19 cellular contexts compared by ENCODE assay signal in genomic region chr14:81480741-81481140, GRCh38. TPM values are rescaled to one million over a fixed set of nuclear protein-coding genes. Genes with fewer than 3 reads are reported as not detected.
A peak's percentile ranks its signal among the peaks of the same experiment; 100 is the strongest.
DNase-seq lines count a peak whose midpoint lies in the region; ATAC-seq and TF ChIP-seq lines count a peak whose summit lies in the region.
"Had no signal": no experiment of that assay in that cellular context is flagged by ENCODE, and none has a peak within 500 bp of the region (broad histone marks: within the 10 kb centered on the region; RNA-seq: fewer than 3 reads in every experiment).

No MANE protein-coding gene starts in this region.

- no peak overlapping the region for H3K4me3 ChIP-seq in CD8-positive, alpha-beta memory T cell (ENCODE audit: low read length)
- no peak overlapping the region for H3K4me3 ChIP-seq in Peyer's patch
- H3K4me3 ChIP-seq: SJSA1 had no signal

- no peak for TF ChIP-seq CTCF in chondrocyte (IDR thresholded peaks at IDR 0.05)
- no peak for TF ChIP-seq CTCF in Peyer's patch (IDR thresholded peaks at IDR 0.05)
- TF ChIP-seq CTCF in WTC11 (IDR thresholded peaks at IDR 0.05), result no peak

- H3K27ac Mint-ChIP-seq in activated CD4-positive, alpha-beta memory T cell treated with anti-CD3 and anti-CD28 coated beads, Interleukin-2, amount 10 ng/mL, durations not matched to agents 7 days and 5 days, result no peak overlapping the region
- H3K27ac Mint-ChIP-seq in activated CD4-positive, alpha-beta memory T cell treated with anti-CD3 and anti-CD28 coated beads for 36 hours, result no peak overlapping the region
- H3K27ac Mint-ChIP-seq in CD8-positive, alpha-beta memory T cell, result peak overlapping the region in 7 of 8 donors; percentile 13 to 65 (median 60)
- H3K27ac Mint-ChIP-seq in activated CD8-positive, alpha-beta T cell treated with anti-CD3 and anti-CD28 coated beads, Interleukin-2, amount 10 ng/mL, durations not matched to agents 7 days and 5 days, result no peak overlapping the region
- H3K27ac Mint-ChIP-seq in natural killer cell treated with Interleukin-12 subunit alpha and Interleukin-12 subunit beta and Interleukin-15 and Interleukin-18, amount 100 ng/mL, for 72 hours, result peak overlapping the region in 1 of 2 donors; percentile 56
- H3K27ac Mint-ChIP-seq in chondrocyte (ENCODE audit: unreplicated experiment), result no peak overlapping the region
- H3K27ac Mint-ChIP-seq in WTC11, result no peak overlapping the region

- peaks cover 27% of the 10 kb centered on the region for H3K36me3 ChIP-seq in CD8-positive, alpha-beta memory T cell (ENCODE audit: insufficient read depth, low read length)
- H3K36me3 ChIP-seq in Peyer's patch, result peaks cover 0 to 86% (median 8%) of the 10 kb centered on the region in 3 donors

- no peak for TF ChIP-seq POLR2A in Peyer's patch (IDR thresholded peaks at IDR 0.05)

- POLR2A ChIA-PET in activated CD4-positive, alpha-beta memory T cell treated with anti-CD3 and anti-CD28 coated beads, Interleukin-2, amount 10 ng/mL, durations not matched to agents 7 days and 5 days (lab: Charles Lee), result no interaction called here
- POLR2A ChIA-PET in activated CD4-positive, alpha-beta memory T cell treated with anti-CD3 and anti-CD28 coated beads for 36 hours (lab: Charles Lee), result no interaction called here
- POLR2A ChIA-PET in CD8-positive, alpha-beta memory T cell (lab: Charles Lee), result no interaction called here
- POLR2A ChIA-PET in activated CD8-positive, alpha-beta T cell treated with anti-CD3 and anti-CD28 coated beads, Interleukin-2, amount 10 ng/mL, durations not matched to agents 7 days and 5 days (lab: Charles Lee), result no interaction called here
- POLR2A ChIA-PET in WTC11 (lab: Charles Lee), result no interaction called here

- peak; percentile 28 for DNase-seq in activated CD4-positive, alpha-beta memory T cell treated with anti-CD3 and anti-CD28 coated beads, Interleukin-2, amount 10 ng/mL, durations not matched to agents 7 days and 5 days
- DNase-seq in activated CD4-positive, alpha-beta memory T cell treated with anti-CD3 and anti-CD28 coated beads for 36 hours, result no peak
- peak in 2 of 5 donors; percentile 21 to 48 for DNase-seq in CD8-positive, alpha-beta memory T cell
- DNase-seq in activated CD8-positive, alpha-beta T cell treated with anti-CD3 and anti-CD28 coated beads, Interleukin-2, amount 10 ng/mL, durations not matched to agents 7 days and 5 days, result no peak
- DNase-seq in natural killer cell treated with Interleukin-12 subunit alpha and Interleukin-12 subunit beta and Interleukin-15 and Interleukin-18, amount 100 ng/mL, for 72 hours (ENCODE audit: low spot score), result no peak
- DNase-seq in chondrocyte (ENCODE audit: low spot score) (no peak), Peyer's patch (no peak), WTC11 (ENCODE audit: low spot score) (no peak)
- DNase-seq: AML-193, C1 segment of cervical spinal cord, DMS53, GDM1, KG1, NCI-H1105 treated with DMSO at 0.1 percent for 48 hours, NCI-H187, NCI-H2227 treated with DMSO at 0.1 percent for 48 hours, NCI-H510A had no signal

- CTCF ChIA-PET in activated CD4-positive, alpha-beta memory T cell treated with anti-CD3 and anti-CD28 coated beads, Interleukin-2, amount 10 ng/mL, durations not matched to agents 7 days and 5 days (lab: Charles Lee), result no interaction called here
- CTCF ChIA-PET in activated CD4-positive, alpha-beta memory T cell treated with anti-CD3 and anti-CD28 coated beads for 36 hours (lab: Charles Lee), result no interaction called here
- CTCF ChIA-PET in CD8-positive, alpha-beta memory T cell (lab: Charles Lee), result interaction anchor here (1.8 kb wide), 1 partner anchor 16 kb away, joined by 5 read pairs; no protein-coding TSS in a partner anchor
- CTCF ChIA-PET in activated CD8-positive, alpha-beta T cell treated with anti-CD3 and anti-CD28 coated beads, Interleukin-2, amount 10 ng/mL, durations not matched to agents 7 days and 5 days (lab: Charles Lee), result no interaction called here
- CTCF ChIA-PET in WTC11 (lab: Charles Lee), result no interaction called here

- H3K4me3 Mint-ChIP-seq in activated CD4-positive, alpha-beta memory T cell treated with anti-CD3 and anti-CD28 coated beads, Interleukin-2, amount 10 ng/mL, durations not matched to agents 7 days and 5 days, result no peak overlapping the region
- no peak overlapping the region for H3K4me3 Mint-ChIP-seq in activated CD4-positive, alpha-beta memory T cell treated with anti-CD3 and anti-CD28 coated beads for 36 hours
- H3K4me3 Mint-ChIP-seq in CD8-positive, alpha-beta memory T cell, result peak overlapping the region in 5 of 7 donors; percentile 9 to 41 (median 35)
- no peak overlapping the region for H3K4me3 Mint-ChIP-seq in activated CD8-positive, alpha-beta T cell treated with anti-CD3 and anti-CD28 coated beads, Interleukin-2, amount 10 ng/mL, durations not matched to agents 7 days and 5 days
- H3K4me3 Mint-ChIP-seq in natural killer cell treated with Interleukin-12 subunit alpha and Interleukin-12 subunit beta and Interleukin-15 and Interleukin-18, amount 100 ng/mL, for 72 hours, result peak overlapping the region; percentile 58
- H3K4me3 Mint-ChIP-seq in chondrocyte (ENCODE audit: unreplicated experiment) (no peak overlapping the region), WTC11 (no peak overlapping the region)

- no peaks in the 10 kb centered on the region for H3K27me3 ChIP-seq in CD8-positive, alpha-beta memory T cell (ENCODE audit: insufficient read depth, low read length, poor library complexity, severe bottlenecking)
- no peaks in the 10 kb centered on the region for H3K27me3 ChIP-seq in Peyer's patch
- H3K27me3 ChIP-seq: SJSA1 had no signal

- no peaks in the 10 kb centered on the region for H3K27me3 Mint-ChIP-seq in activated CD4-positive, alpha-beta memory T cell treated with anti-CD3 and anti-CD28 coated beads, Interleukin-2, amount 10 ng/mL, durations not matched to agents 7 days and 5 days
- H3K27me3 Mint-ChIP-seq in activated CD4-positive, alpha-beta memory T cell treated with anti-CD3 and anti-CD28 coated beads for 36 hours, result no peaks in the 10 kb centered on the region
- no peaks in the 10 kb centered on the region for H3K27me3 Mint-ChIP-seq in CD8-positive, alpha-beta memory T cell
- H3K27me3 Mint-ChIP-seq in activated CD8-positive, alpha-beta T cell treated with anti-CD3 and anti-CD28 coated beads, Interleukin-2, amount 10 ng/mL, durations not matched to agents 7 days and 5 days (ENCODE audit: low read depth), result no peaks in the 10 kb centered on the region
- no peaks in the 10 kb centered on the region for H3K27me3 Mint-ChIP-seq in natural killer cell treated with Interleukin-12 subunit alpha and Interleukin-12 subunit beta and Interleukin-15 and Interleukin-18, amount 100 ng/mL, for 72 hours
- H3K27me3 Mint-ChIP-seq in chondrocyte (ENCODE audit: low read depth) (no peaks in the 10 kb centered on the region), WTC11 (ENCODE audit: low read depth) (no peaks in the 10 kb centered on the region)

- peaks cover 3% of the 10 kb centered on the region for H3K4me1 ChIP-seq in CD8-positive, alpha-beta memory T cell (ENCODE audit: insufficient read depth, low read length)
- no peaks in the 10 kb centered on the region for H3K4me1 ChIP-seq in Peyer's patch
- H3K4me1 ChIP-seq: SJSA1 had no signal

- intact Hi-C loops in activated CD4-positive, alpha-beta memory T cell treated with anti-CD3 and anti-CD28 coated beads for 36 hours (cut with micrococcal nuclease), result no loop called here

- H3K4me1 Mint-ChIP-seq in activated CD4-positive, alpha-beta memory T cell treated with anti-CD3 and anti-CD28 coated beads, Interleukin-2, amount 10 ng/mL, durations not matched to agents 7 days and 5 days, result peaks cover 16% of the 10 kb centered on the region
- H3K4me1 Mint-ChIP-seq in activated CD4-positive, alpha-beta memory T cell treated with anti-CD3 and anti-CD28 coated beads for 36 hours (ENCODE audit: low read depth), result peaks cover 3% of the 10 kb centered on the region
- peaks cover 19 to 35% (median 32%) of the 10 kb centered on the region in 3 donors for H3K4me1 Mint-ChIP-seq in CD8-positive, alpha-beta memory T cell
- peaks cover 18% of the 10 kb centered on the region for H3K4me1 Mint-ChIP-seq in activated CD8-positive, alpha-beta T cell treated with anti-CD3 and anti-CD28 coated beads, Interleukin-2, amount 10 ng/mL, durations not matched to agents 7 days and 5 days (ENCODE audit: low read depth)
- H3K4me1 Mint-ChIP-seq in natural killer cell treated with Interleukin-12 subunit alpha and Interleukin-12 subunit beta and Interleukin-15 and Interleukin-18, amount 100 ng/mL, for 72 hours (ENCODE audit: low read depth in 2 of 2), result peaks cover 10 to 13% of the 10 kb centered on the region in 2 donors
- no peaks in the 10 kb centered on the region for H3K4me1 Mint-ChIP-seq in chondrocyte (ENCODE audit: low read depth)
- H3K4me1 Mint-ChIP-seq in WTC11, result no peaks in the 10 kb centered on the region

- no peak overlapping the region for H3K27ac ChIP-seq in CD8-positive, alpha-beta memory T cell (ENCODE audit: low read depth, low read length)
- no peak overlapping the region for H3K27ac ChIP-seq in Peyer's patch
- H3K27ac ChIP-seq: SJSA1 had no signal

- ATAC-seq in activated CD8-positive, alpha-beta T cell treated with anti-CD3 and anti-CD28 coated beads, Interleukin-2, amount 10 ng/mL, durations not matched to agents 7 days and 5 days, result peak; percentile 69
- peak; percentile 79 to 85 for ATAC-seq in natural killer cell treated with Interleukin-12 subunit alpha and Interleukin-12 subunit beta and Interleukin-15 and Interleukin-18, amount 100 ng/mL, for 72 hours
- ATAC-seq in WTC11, result no peak
- ATAC-seq: Panc1 had no signal

- peaks cover 65% of the 10 kb centered on the region for H3K36me3 Mint-ChIP-seq in activated CD4-positive, alpha-beta memory T cell treated with anti-CD3 and anti-CD28 coated beads, Interleukin-2, amount 10 ng/mL, durations not matched to agents 7 days and 5 days (ENCODE audit: low read depth)
- peaks cover 41% of the 10 kb centered on the region for H3K36me3 Mint-ChIP-seq in activated CD4-positive, alpha-beta memory T cell treated with anti-CD3 and anti-CD28 coated beads for 36 hours
- H3K36me3 Mint-ChIP-seq in CD8-positive, alpha-beta memory T cell, result peaks cover 0 to 74% (median 18%) of the 10 kb centered on the region in 3 donors
- H3K36me3 Mint-ChIP-seq in activated CD8-positive, alpha-beta T cell treated with anti-CD3 and anti-CD28 coated beads, Interleukin-2, amount 10 ng/mL, durations not matched to agents 7 days and 5 days (ENCODE audit: low read depth), result peaks cover 57% of the 10 kb centered on the region
- H3K36me3 Mint-ChIP-seq in natural killer cell treated with Interleukin-12 subunit alpha and Interleukin-12 subunit beta and Interleukin-15 and Interleukin-18, amount 100 ng/mL, for 72 hours, result peaks cover 27% of the 10 kb centered on the region
- H3K36me3 Mint-ChIP-seq in chondrocyte (ENCODE audit: low read depth) (peaks cover 29% of the 10 kb centered on the region), WTC11 (peaks cover 31% of the 10 kb centered on the region)

- H3K9me3 ChIP-seq in CD8-positive, alpha-beta memory T cell (ENCODE audit: low read length), result no peaks in the 10 kb centered on the region
- no peaks in the 10 kb centered on the region for H3K9me3 ChIP-seq in Peyer's patch
- H3K9me3 ChIP-seq: SJSA1 had no signal

- no peaks in the 10 kb centered on the region for H3K9me3 Mint-ChIP-seq in activated CD4-positive, alpha-beta memory T cell treated with anti-CD3 and anti-CD28 coated beads, Interleukin-2, amount 10 ng/mL, durations not matched to agents 7 days and 5 days
- H3K9me3 Mint-ChIP-seq in activated CD4-positive, alpha-beta memory T cell treated with anti-CD3 and anti-CD28 coated beads for 36 hours, result no peaks in the 10 kb centered on the region
- no peaks in the 10 kb centered on the region for H3K9me3 Mint-ChIP-seq in CD8-positive, alpha-beta memory T cell
- H3K9me3 Mint-ChIP-seq in activated CD8-positive, alpha-beta T cell treated with anti-CD3 and anti-CD28 coated beads, Interleukin-2, amount 10 ng/mL, durations not matched to agents 7 days and 5 days (ENCODE audit: insufficient read depth), result no peaks in the 10 kb centered on the region
- no peaks in the 10 kb centered on the region for H3K9me3 Mint-ChIP-seq in natural killer cell treated with Interleukin-12 subunit alpha and Interleukin-12 subunit beta and Interleukin-15 and Interleukin-18, amount 100 ng/mL, for 72 hours
- no peaks in the 10 kb centered on the region for H3K9me3 Mint-ChIP-seq in chondrocyte (ENCODE audit: low read depth)
- H3K9me3 Mint-ChIP-seq in WTC11, result no peaks in the 10 kb centered on the region

RNA-seq across cellular contexts. Expression of gene SEL1L, which starts 52.9 kb away (rescaled TPM):
- total RNA-seq in activated CD4-positive, alpha-beta memory T cell treated with anti-CD3 and anti-CD28 coated beads, Interleukin-2, amount 10 ng/mL, durations not matched to agents 7 days and 5 days, result 10 to 100 TPM; 65.9 to 67.6 TPM
- total RNA-seq in activated CD4-positive, alpha-beta memory T cell treated with anti-CD3 and anti-CD28 coated beads for 36 hours, result 10 to 100 TPM; 49.0 to 50.2 TPM
- total RNA-seq in CD8-positive, alpha-beta memory T cell, result 10 to 100 TPM; 61.4 to 64.8 TPM
- 21.7 TPM for polyA plus RNA-seq in CD8-positive, alpha-beta memory T cell
- total RNA-seq in activated CD8-positive, alpha-beta T cell treated with anti-CD3 and anti-CD28 coated beads, Interleukin-2, amount 10 ng/mL, durations not matched to agents 7 days and 5 days, result 10 to 100 TPM; 48.9 to 51.3 TPM
- 100 to 1,000 TPM in 1 of 2 donors, 10 to 100 TPM in 1; 54.9 to 113 TPM for total RNA-seq in natural killer cell treated with Interleukin-12 subunit alpha and Interleukin-12 subunit beta and Interleukin-15 and Interleukin-18, amount 100 ng/mL, for 72 hours
- 169 to 201 TPM (median 194 TPM) in 3 replicates for total RNA-seq in chondrocyte
- 10 to 100 TPM; 16.5 to 57.1 (median 44.7) TPM for total RNA-seq in Peyer's patch
- 24.6 to 29.1 TPM (median 28.7 TPM) in 3 replicates for total RNA-seq in WTC11 (2021)

Comparison
In these comparisons a context has a peak if more than half of its experiments do, and no peak if none do; other contexts are left out.
1. H3K27ac Mint-ChIP-seq: peak in CD8-positive, alpha-beta memory T cell (7 of 8); none in activated CD4-positive, alpha-beta memory T cell treated with anti-CD3 and anti-CD28 coated beads, Interleukin-2, amount 10 ng/mL, durations not matched to agents 7 days and 5 days (single experiment), activated CD4-positive, alpha-beta memory T cell treated with anti-CD3 and anti-CD28 coated beads for 36 hours (single experiment), activated CD8-positive, alpha-beta T cell treated with anti-CD3 and anti-CD28 coated beads, Interleukin-2, amount 10 ng/mL, durations not matched to agents 7 days and 5 days (single experiment), chondrocyte (single experiment) and WTC11 (single experiment).
2. H3K4me3 Mint-ChIP-seq: peak in CD8-positive, alpha-beta memory T cell (5 of 7) and natural killer cell treated with Interleukin-12 subunit alpha and Interleukin-12 subunit beta and Interleukin-15 and Interleukin-18, amount 100 ng/mL, for 72 hours (single experiment); none in activated CD4-positive, alpha-beta memory T cell treated with anti-CD3 and anti-CD28 coated beads, Interleukin-2, amount 10 ng/mL, durations not matched to agents 7 days and 5 days (single experiment), activated CD4-positive, alpha-beta memory T cell treated with anti-CD3 and anti-CD28 coated beads for 36 hours (single experiment), activated CD8-positive, alpha-beta T cell treated with anti-CD3 and anti-CD28 coated beads, Interleukin-2, amount 10 ng/mL, durations not matched to agents 7 days and 5 days (single experiment), chondrocyte (single experiment) and WTC11 (single experiment).